Comparison of ENCODE assay signal across 1 cellular context in genomic region chr12:108645686-108646596, GRCh38.
TF ChIP-seq lines count a peak whose summit lies in the region.

No MANE protein-coding gene starts in this region.

TF ChIP-seq in GM23338, 12 proteins besides CTCF, POLR2A, EP300 and RAD21 (continued from another document):
- no peak for TF ChIP-seq ZNF462 (CRISPR knock-in tag; IDR thresholded peaks at IDR 0.05)
